In the genomic region with DNA sequence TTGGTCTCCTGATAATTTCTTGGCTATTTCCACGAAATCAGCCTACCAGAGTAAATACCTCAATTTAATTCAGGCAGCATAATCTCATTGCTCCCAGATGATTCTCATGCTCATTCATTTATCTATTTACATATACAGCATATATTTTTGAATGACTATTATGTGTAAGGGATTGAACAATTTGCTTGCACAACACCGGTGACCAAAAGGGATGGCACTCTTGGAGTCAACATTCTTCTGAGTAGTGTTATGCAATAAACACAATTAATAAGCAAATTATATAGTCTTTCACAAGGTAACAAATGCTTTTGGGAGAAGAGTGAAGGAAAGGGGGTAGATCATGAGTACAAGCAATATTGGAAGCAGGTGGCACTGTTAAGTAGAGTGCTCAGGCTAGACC, we compare ENCODE assay signal across 17 cellular contexts.
DNase-seq lines count a peak whose midpoint lies in the region; ATAC-seq, FAIRE-seq and TF ChIP-seq lines count a peak whose summit lies in the region.
"Had no signal": no experiment of that assay in that cellular context is flagged by ENCODE, and none has a peak within 500 bp of the region (broad histone marks: within the 10 kb centered on the region; RNA-seq: fewer than 3 reads in every experiment).

No MANE protein-coding gene starts in this region.

- H4K91ac ChIP-seq in neuronal stem cell (ENCODE audit: low read depth, low read length, poor library complexity), result no peak overlapping the region

- no peak overlapping the region for H2BK5ac ChIP-seq in neuronal stem cell (ENCODE audit: low read length)

- peaks cover 0 to 5% of the 10 kb centered on the region in 2 donors for H3K4me1 ChIP-seq in neuronal stem cell (ENCODE audit: control insufficient read depth in 2 of 2, insufficient read depth in 1 of 2, low read depth in 1 of 2, low read length in 2 of 2)
- no peaks in the 10 kb centered on the region for H3K4me1 ChIP-seq in hepatocyte (ENCODE audit: insufficient read depth)

- H3K4me2 ChIP-seq in neuronal stem cell (ENCODE audit: insufficient read depth, low read length, poor library complexity, severe bottlenecking) (no peak overlapping the region), hepatocyte (no peak overlapping the region)
- H3K4me2 ChIP-seq: GM23338 had no signal

- H4K8ac ChIP-seq in neuronal stem cell (ENCODE audit: low read depth, low read length), result no peak overlapping the region

- WGBS in neuronal stem cell (ENCODE audit: extremely low coverage in 2 of 2, insufficient read length in 2 of 2, insufficient replicate concordance in 1 of 2), 2 donors, result no CpG with 5 or more reads among the region's 2 CpGs
- 92% methylated on average over 2 of the region's 2 CpGs for WGBS in hepatocyte (ENCODE audit: low lambda C conversion rate, missing lambda C conversion rate)

- no peaks in the 10 kb centered on the region for H3K9me2 ChIP-seq in hepatocyte (replicated peaks; ENCODE audit: insufficient read depth)

- peaks cover 14 to 17% of the 10 kb centered on the region in 2 donors for H3K9me3 Mint-ChIP-seq in activated naive CD4-positive, alpha-beta T cell treated with anti-CD3 and anti-CD28 coated beads, Interleukin-2, amount 50 U/mL, for 72 hours
- H3K9me3 Mint-ChIP-seq: GM23338, H9 had no signal

- no peak for ATAC-seq in activated naive CD4-positive, alpha-beta T cell treated with anti-CD3 and anti-CD28 coated beads, Interleukin-2, amount 50 U/mL, for 72 hours
- ATAC-seq: GM23338, HCT116 had no signal

- H3K9me3 ChIP-seq in neuronal stem cell (replicated peaks in 1 of 2; ENCODE audit: control insufficient read depth in 2 of 2, insufficient read depth in 1 of 2, low read depth in 1 of 2, low read length in 2 of 2) (no peaks in the 10 kb centered on the region), hepatocyte (ENCODE audit: low read depth) (no peaks in the 10 kb centered on the region)

- no peak overlapping the region for H3K9ac ChIP-seq in neuronal stem cell (ENCODE audit: low read depth, low read length, poor library complexity)

- no peak overlapping the region for H3K4ac ChIP-seq in neuronal stem cell (ENCODE audit: low read length)

- no peaks in the 10 kb centered on the region for H3K79me1 ChIP-seq in neuronal stem cell (ENCODE audit: low read depth, low read length)

- H2BK12ac ChIP-seq in neuronal stem cell (ENCODE audit: low read length), result no peak overlapping the region

- DNase-seq in HS-5 (ENCODE audit: low read depth) (peak; percentile 18), bronchial epithelial cell (ENCODE audit: low read depth) (peak; percentile 6), neuronal stem cell (ENCODE audit: low spot score) (no peak), islet precursor cell (no peak), hepatocyte (ENCODE audit: low spot score) (no peak)
- DNase-seq in activated naive CD4-positive, alpha-beta T cell treated with anti-CD3 and anti-CD28 coated beads, Interleukin-2, amount 50 U/mL, for 72 hours (ENCODE audit: low spot score in 2 of 2), result no peak
- DNase-seq: C1 segment of cervical spinal cord; Calu3; CD4-positive, alpha-beta memory T cell; COR-L47; DMS53; DMS79 treated with DMSO at 0.1 percent for 48 hours; H9 had no signal

- H2AFZ ChIP-seq in neuronal stem cell (ENCODE audit: low read length), result peak overlapping the region; percentile 70
- H2AFZ ChIP-seq in hepatocyte, result no peak overlapping the region
- H2AFZ ChIP-seq: GM23338 had no signal

- H3K4me3 ChIP-seq in bronchial epithelial cell (ENCODE audit: low read depth, low read length) (no peak overlapping the region), neuronal stem cell (ENCODE audit: low read length in 2 of 2) (no peak overlapping the region), hepatocyte (no peak overlapping the region)
- H3K4me3 ChIP-seq: GM23338 had no signal

- H3K36me3 Mint-ChIP-seq in activated naive CD4-positive, alpha-beta T cell treated with anti-CD3 and anti-CD28 coated beads, Interleukin-2, amount 50 U/mL, for 72 hours, result no peaks in the 10 kb centered on the region
- H3K36me3 Mint-ChIP-seq: CD4-positive, alpha-beta memory T cell had no signal

- FAIRE-seq in bronchial epithelial cell (lab: Jason Lieb, UNC), result no peak
- FAIRE-seq: G401.6, GM12892 had no signal

- H3K27ac ChIP-seq in neuronal stem cell (replicated peaks; ENCODE audit: low read length), result no peak overlapping the region
- no peak overlapping the region for H3K27ac ChIP-seq in hepatocyte

- TF ChIP-seq CTCF in bronchial epithelial cell (IDR thresholded peaks at IDR 0.05; ENCODE audit: insufficient read depth, low read length, severe bottlenecking), result no peak
- no peak for TF ChIP-seq CTCF in hepatocyte (IDR thresholded peaks at IDR 0.05; ENCODE audit: poor library complexity)

- no peaks in the 10 kb centered on the region for H3K79me2 ChIP-seq in hepatocyte

- H3K18ac ChIP-seq in neuronal stem cell (ENCODE audit: low read length), result no peak overlapping the region

- H3K27ac Mint-ChIP-seq in activated naive CD4-positive, alpha-beta T cell treated with anti-CD3 and anti-CD28 coated beads, Interleukin-2, amount 50 U/mL, for 72 hours, result no peak overlapping the region
- H3K27ac Mint-ChIP-seq: CD4-positive, alpha-beta memory T cell; GM23338; H9 had no signal

- H3K27me3 ChIP-seq in bronchial epithelial cell (ENCODE audit: control insufficient read depth, insufficient read depth, low read length) (no peaks in the 10 kb centered on the region), neuronal stem cell (ENCODE audit: control insufficient read depth in 3 of 3, insufficient read depth in 3 of 3, low read depth in 1 of 3, low read length in 3 of 3) (no peaks in the 10 kb centered on the region), hepatocyte (no peaks in the 10 kb centered on the region)

- H3K14ac ChIP-seq in neuronal stem cell (ENCODE audit: low read length), result no peak overlapping the region

- no peak overlapping the region for H3K23ac ChIP-seq in neuronal stem cell (ENCODE audit: low read depth, low read length, poor library complexity)

- H2AK5ac ChIP-seq in neuronal stem cell (ENCODE audit: low read depth, low read length), result no peak overlapping the region

- no peaks in the 10 kb centered on the region for H4K20me1 ChIP-seq in hepatocyte (ENCODE audit: insufficient read depth, poor library complexity, severe bottlenecking)

- H3K36me3 ChIP-seq in bronchial epithelial cell (ENCODE audit: control insufficient read depth, insufficient read depth, low read length) (no peaks in the 10 kb centered on the region), neuronal stem cell (replicated peaks in 1 of 2; ENCODE audit: control insufficient read depth in 2 of 2, insufficient read depth in 2 of 2, low read length in 2 of 2) (no peaks in the 10 kb centered on the region), hepatocyte (replicated peaks; ENCODE audit: insufficient read depth, low read depth) (no peaks in the 10 kb centered on the region)

- no peak overlapping the region for H2BK120ac ChIP-seq in neuronal stem cell (ENCODE audit: low read depth, low read length)

- no peak overlapping the region for H2BK15ac ChIP-seq in neuronal stem cell (ENCODE audit: low read length)

Comparison
In these comparisons a context has a peak if more than half of its experiments do, and no peak if none do; other contexts are left out.
1. DNase-seq: peak in HS-5 (single experiment) and bronchial epithelial cell (single experiment); none in neuronal stem cell (single experiment), activated naive CD4-positive, alpha-beta T cell treated with anti-CD3 and anti-CD28 coated beads, Interleukin-2, amount 50 U/mL, for 72 hours (0 of 2), islet precursor cell (single experiment) and hepatocyte (single experiment).